ENCODE assay signal across 8 cellular contexts in the genomic region with DNA sequence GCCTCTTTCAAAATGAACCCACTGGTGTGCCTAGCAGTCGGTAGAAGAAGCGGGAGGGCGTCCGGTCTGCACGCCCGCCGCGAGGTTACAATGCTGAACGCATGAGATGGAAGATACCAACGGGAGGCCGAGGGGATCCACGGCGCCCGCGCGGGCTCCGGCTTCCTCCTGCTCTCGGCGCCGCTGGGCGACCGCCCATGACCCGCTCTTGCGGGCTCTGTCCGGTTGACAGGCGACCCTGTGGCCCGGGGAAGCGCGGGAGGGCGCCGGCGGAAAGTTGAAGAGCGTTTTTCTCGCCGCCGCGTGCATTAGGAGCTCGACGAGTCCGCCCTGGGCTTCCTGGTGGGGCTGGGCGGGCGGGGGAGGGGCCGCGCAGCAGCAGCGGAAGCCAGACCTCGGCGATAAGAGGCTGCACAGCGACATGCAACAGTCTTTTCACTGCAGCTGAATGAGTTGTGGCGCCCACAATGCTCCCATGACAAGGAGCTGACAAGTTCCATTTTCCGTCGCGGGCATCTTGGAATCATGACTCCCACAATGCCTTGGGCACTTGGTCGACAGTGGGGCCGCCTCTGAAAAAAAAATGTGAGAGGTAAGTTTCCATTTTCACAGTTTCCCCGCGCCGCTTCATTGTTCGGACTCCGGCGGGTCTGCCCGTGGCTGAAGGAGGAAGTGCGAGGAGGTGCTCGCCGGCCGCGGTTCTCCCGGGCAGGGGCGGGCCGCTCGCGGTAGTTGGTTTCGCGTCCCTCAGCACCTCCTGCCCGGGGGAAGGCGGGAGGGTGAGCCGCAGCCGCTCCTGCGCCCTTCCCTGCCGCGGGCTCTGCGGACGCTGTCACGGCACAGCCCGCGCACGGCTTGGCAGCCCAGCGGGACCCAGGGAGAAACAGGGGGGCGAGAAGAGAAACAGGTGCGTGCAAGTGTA. TPM values are rescaled to one million over a fixed set of nuclear protein-coding genes. Genes with fewer than 3 reads are reported as not detected.
A peak's percentile ranks its signal among the peaks of the same experiment; 100 is the strongest.
DNase-seq lines count a peak whose midpoint lies in the region; ATAC-seq, FAIRE-seq and TF ChIP-seq lines count a peak whose summit lies in the region.

A gene with protein sequence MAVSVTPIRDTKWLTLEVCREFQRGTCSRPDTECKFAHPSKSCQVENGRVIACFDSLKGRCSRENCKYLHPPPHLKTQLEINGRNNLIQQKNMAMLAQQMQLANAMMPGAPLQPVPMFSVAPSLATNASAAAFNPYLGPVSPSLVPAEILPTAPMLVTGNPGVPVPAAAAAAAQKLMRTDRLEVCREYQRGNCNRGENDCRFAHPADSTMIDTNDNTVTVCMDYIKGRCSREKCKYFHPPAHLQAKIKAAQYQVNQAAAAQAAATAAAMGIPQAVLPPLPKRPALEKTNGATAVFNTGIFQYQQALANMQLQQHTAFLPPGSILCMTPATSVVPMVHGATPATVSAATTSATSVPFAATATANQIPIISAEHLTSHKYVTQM (plus strand): TSS at position 429 of the 922 bp plus-strand sequence. CDS start 31,265 bp downstream, outside the sequence.

- DNase-seq in NCI-H187 treated with DMSO at 0.1 percent for 48 hours (lab: John Stamatoyannopoulos, UW) (peak; percentile 8), anterior cingulate cortex (lab: John Stamatoyannopoulos, UW) (peak in 57 of 58 donors; percentile 57 to 93 (median 83)), right atrium auricular region (ENCODE audit: low spot score) (peak; percentile 88), pulmonary artery endothelial cell (ENCODE audit: low read depth, low spot score) (peak; percentile 73), urothelium cell line (ENCODE audit: low spot score) (peak; percentile 70)
- DNase-seq in T-helper 2 cell treated with Interferon-gamma antibody and Interleukin-4, amounts not matched to agents 5 μg/mL and 100 μg/mL, for 36 hours (ENCODE audit: low spot score), result peak; percentile 88

- no peaks in the 10 kb centered on the region for H3K36me3 ChIP-seq in right atrium auricular region

- H3K27me3 ChIP-seq in right atrium auricular region, result no peaks in the 10 kb centered on the region

- no peak for FAIRE-seq in urothelium cell line (lab: Jason Lieb, UNC)

- peaks cover 53% of the 10 kb centered on the region for H3K4me1 Mint-ChIP-seq in T-helper 2 cell treated with Interferon-gamma antibody and Interleukin-4, amounts not matched to agents 5 μg/mL and 100 μg/mL, for 36 hours (ENCODE audit: low read depth)

- H3K27ac Mint-ChIP-seq in T-helper 2 cell treated with Interferon-gamma antibody and Interleukin-4, amounts not matched to agents 5 μg/mL and 100 μg/mL, for 36 hours, result peak within 1 kb of the TSS; percentile 95

- peak within 1 kb of the TSS; percentile 88 for H3K4me3 Mint-ChIP-seq in T-helper 2 cell treated with Interferon-gamma antibody and Interleukin-4, amounts not matched to agents 5 μg/mL and 100 μg/mL, for 36 hours

- H3K4me1 ChIP-seq in right atrium auricular region, result peaks cover 0 to 62% of the 10 kb centered on the region in 2 donors

- H3K4me3 ChIP-seq in right atrium auricular region, result peak within 1 kb of the TSS; percentile 88 to 93

- H3K9me3 Mint-ChIP-seq in T-helper 2 cell treated with Interferon-gamma antibody and Interleukin-4, amounts not matched to agents 5 μg/mL and 100 μg/mL, for 36 hours, result no peaks in the 10 kb centered on the region

- ATAC-seq in GM18499 (IDR thresholded peaks at IDR 0.05; ENCODE audit: insufficient read depth, unreplicated experiment) (peak; percentile 37), HG02885 (IDR thresholded peaks at IDR 0.05; ENCODE audit: poor library complexity, unreplicated experiment) (peak; percentile 65)

- no peak for TF ChIP-seq CTCF in right atrium auricular region (IDR thresholded peaks at IDR 0.05)

- peak within 1 kb of the TSS; percentile 99 to 100 for H3K27ac ChIP-seq in right atrium auricular region

- no peaks in the 10 kb centered on the region for H3K27me3 Mint-ChIP-seq in T-helper 2 cell treated with Interferon-gamma antibody and Interleukin-4, amounts not matched to agents 5 μg/mL and 100 μg/mL, for 36 hours (ENCODE audit: low read depth)

- peaks cover 53% of the 10 kb centered on the region for H3K36me3 Mint-ChIP-seq in T-helper 2 cell treated with Interferon-gamma antibody and Interleukin-4, amounts not matched to agents 5 μg/mL and 100 μg/mL, for 36 hours (ENCODE audit: low read depth)

- H3K9me3 ChIP-seq in right atrium auricular region, result no peaks in the 10 kb centered on the region

RNA-seq across cellular contexts. Expression of the gene that starts here (rescaled TPM):
- 100 to 1,000 TPM; 199 to 327 TPM for total RNA-seq in right atrium auricular region
- 361 and 452 TPM in 2 replicates for total RNA-seq in pulmonary artery endothelial cell

Comparison
In these comparisons a context has a peak if more than half of its experiments do, and no peak if none do; other contexts are left out.
1. Peak in every context shown above with its lines: DNase-seq, ATAC-seq, H3K4me3 ChIP-seq and H3K27ac ChIP-seq.
2. DNase-seq: peak in every context shown above with its lines; median percentile 88 in T-helper 2 cell treated with Interferon-gamma antibody and Interleukin-4, amounts not matched to agents 5 μg/mL and 100 μg/mL, for 36 hours; 88 in right atrium auricular region; 83 in anterior cingulate cortex; 73 in pulmonary artery endothelial cell; 70 in urothelium cell line; 8 in NCI-H187 treated with DMSO at 0.1 percent for 48 hours.